Comparison of ENCODE assay signal across 24 cellular contexts in genomic region chr3:158776531-158776930, GRCh38. TPM values are rescaled to one million over a fixed set of nuclear protein-coding genes. Genes with fewer than 3 reads are reported as not detected.
DNase-seq lines count a peak whose midpoint lies in the region; ATAC-seq, FAIRE-seq and TF ChIP-seq lines count a peak whose summit lies in the region.
"Had no signal": no experiment of that assay in that cellular context is flagged by ENCODE, and none has a peak within 500 bp of the region (broad histone marks: within the 10 kb centered on the region; RNA-seq: fewer than 3 reads in every experiment).

No MANE protein-coding gene starts in this region.

- no peaks in the 10 kb centered on the region for H3K9me3 Mint-ChIP-seq in nephron
- H3K9me3 Mint-ChIP-seq: CD8-positive, alpha-beta memory T cell; H9; HFFc6 had no signal

- H2BK120ac ChIP-seq in H1 (replicated peaks; ENCODE audit: low read depth, low read length) = no peak overlapping the region

- H3K4me1 ChIP-seq in left ventricle myocardium inferior = peaks cover 16% of the 10 kb centered on the region
- H3K4me1 ChIP-seq in H1 (replicated peaks in 1 of 4; ENCODE audit: control insufficient read depth in 3 of 4, insufficient read depth in 4 of 4, low read length in 3 of 4) = no peaks in the 10 kb centered on the region
- H3K4me1 ChIP-seq: SJCRH30 had no signal

- H3K14ac ChIP-seq in H1 (ENCODE audit: insufficient read length) = no peak overlapping the region

- no peaks in the 10 kb centered on the region for H3K23me2 ChIP-seq in H1 (ENCODE audit: low read depth, low read length)

- no peak overlapping the region for H3K4me2 ChIP-seq in H1 (ENCODE audit: insufficient read depth in 1 of 2, low read depth in 2 of 2, low read length in 2 of 2)

- H4K91ac ChIP-seq in H1 (replicated peaks; ENCODE audit: insufficient read length, low read length) = no peak overlapping the region

- H3K56ac ChIP-seq in H1 (replicated peaks; ENCODE audit: insufficient read length, low read depth, low read length) = no peak overlapping the region

- H3K79me1 ChIP-seq in H1 (ENCODE audit: low read depth, low read length) = no peaks in the 10 kb centered on the region

- no peak overlapping the region for H3K4me3 Mint-ChIP-seq in nephron
- H3K4me3 Mint-ChIP-seq: CD8-positive, alpha-beta memory T cell; H9; HFFc6 had no signal

- H2BK5ac ChIP-seq in H1 (ENCODE audit: low read depth, low read length) = no peak overlapping the region

- DNase-seq in left ventricle myocardium inferior = no peak
- DNase-seq in Right ventricle myocardium inferior (ENCODE audit: missing footprints) = no peak
- no peak for DNase-seq in H1 (ENCODE audit: low read depth in 1 of 2, low spot score in 2 of 2)
- DNase-seq in GM20000 (ENCODE audit: low spot score) = no peak
- DNase-seq in activated CD4-positive, alpha-beta T cell treated with anti-CD3 and anti-CD28 coated beads, Interleukin-2, amount 50 U/mL, for 48 hours = no peak
- no peak for DNase-seq in stimulated activated CD4-positive, alpha-beta T cell treated with anti-CD3 and anti-CD28 coated beads, Interleukin-15, amount 100 ng/mL, for 24 hours
- DNase-seq in GM12891 (ENCODE audit: insufficient read length, low spot score) = no peak
- DNase-seq: CD8-positive, alpha-beta memory T cell; H9; HFFc6; KG1; NCI-H1105; NCI-H146; NCI-H2029; NCI-H510A treated with DMSO at 0.1 percent for 48 hours; NCI-H748 treated with DMSO at 0.1 percent for 48 hours; Peyer's patch; SJCRH30 had no signal

- TF ChIP-seq CTCF in left ventricle myocardium inferior (IDR thresholded peaks at IDR 0.05; ENCODE audit: borderline replicate concordance) (no peak), H1 (IDR thresholded peaks at IDR 0.05; ENCODE audit: control extremely low read depth in 1 of 3, insufficient read depth in 1 of 3, low read depth in 1 of 3, low read length in 3 of 3) (no peak), nephron (IDR thresholded peaks at IDR 0.05; ENCODE audit: unreplicated experiment in 3 of 3) (no peak), GM20000 (IDR thresholded peaks at IDR 0.05; ENCODE audit: extremely low read depth, missing control alignments) (no peak)

- no peak overlapping the region for H4K5ac ChIP-seq in H1 (ENCODE audit: insufficient read length, low read depth, low read length)

- no peak overlapping the region for H2AK5ac ChIP-seq in H1 (ENCODE audit: low read depth, low read length)

- no peak for TF ChIP-seq RAD21 in H1 (IDR thresholded peaks at IDR 0.05 in 1 of 2, conservative IDR thresholded peaks at IDR 0.05 in 1 of 2; ENCODE audit: low read depth in 2 of 2, low read length in 2 of 2)

- H3K36me3 Mint-ChIP-seq in nephron (ENCODE audit: low read depth) = no peaks in the 10 kb centered on the region

- H3K9me3 ChIP-seq in left ventricle myocardium inferior (replicated peaks) (no peaks in the 10 kb centered on the region), H1 (ENCODE audit: insufficient read depth in 2 of 2, low read depth in 1 of 2, low read length in 1 of 2) (no peaks in the 10 kb centered on the region)
- H3K9me3 ChIP-seq: Peyer's patch, SJCRH30 had no signal

- intact Hi-C loops in left ventricle myocardium inferior (cut with micrococcal nuclease) = loop anchor here (2.0 kb wide), 1 partner anchor 30 kb away; no protein-coding TSS in a partner anchor
- intact Hi-C loops in Right ventricle myocardium inferior (cut with DNase I) = no loop called here

- POLR2A ChIA-PET in H1 (lab: Charles Lee; ENCODE audit: partially characterized antibody) = no interaction called here

- WGBS in H1 (ENCODE audit: extremely low coverage in 1 of 2, insufficient coverage in 1 of 2, insufficient read length in 1 of 2, insufficient replicate concordance in 2 of 2, low coverage in 1 of 2, low lambda C conversion rate in 2 of 2, missing lambda C conversion rate in 1 of 2), 2 experiments = 96% methylated on average over 6 of the region's 7 CpGs; no CpG with 5 or more reads in 1 of the 2 experiments

- H3K4me3 ChIP-seq in left ventricle myocardium inferior (no peak overlapping the region), H1 (ENCODE audit: extremely low read depth in 1 of 4, insufficient read depth in 2 of 4, low read depth in 3 of 4, low read length in 4 of 4) (no peak overlapping the region)
- H3K4me3 ChIP-seq: Peyer's patch, SJCRH30 had no signal

- peak overlapping the region; percentile 32 for H3K27ac ChIP-seq in left ventricle myocardium inferior (replicated peaks)
- no peak overlapping the region for H3K27ac ChIP-seq in H1 (ENCODE audit: low read depth, low read length)
- H3K27ac ChIP-seq: C4-2B, SJCRH30 had no signal

- H3K36me3 ChIP-seq in left ventricle myocardium inferior = no peaks in the 10 kb centered on the region
- no peaks in the 10 kb centered on the region for H3K36me3 ChIP-seq in H1 (ENCODE audit: control insufficient read depth in 2 of 4, insufficient read depth in 4 of 4, low read length in 3 of 4)
- H3K36me3 ChIP-seq: Peyer's patch, SJCRH30 had no signal

- no peak overlapping the region for H3K23ac ChIP-seq in H1 (ENCODE audit: insufficient read length)

- H2BK12ac ChIP-seq in H1 (ENCODE audit: low read depth, low read length) = no peak overlapping the region

- H3K27ac Mint-ChIP-seq in nephron = peak overlapping the region; percentile 10 to 99 (median 98)
- H3K27ac Mint-ChIP-seq: H9, HFFc6 had no signal

- ATAC-seq in Right ventricle myocardium inferior = no peak

- TF ChIP-seq POLR2A in H1 (IDR thresholded peaks at IDR 0.05; ENCODE audit: control extremely low read depth in 1 of 2, low read depth in 2 of 2, low read length in 2 of 2) = no peak
- no peak for TF ChIP-seq POLR2A in GM12891 (IDR thresholded peaks at IDR 0.05; ENCODE audit: low read depth, low read length)

- H3K27me3 ChIP-seq in left ventricle myocardium inferior (ENCODE audit: low read depth) (no peaks in the 10 kb centered on the region), H1 (replicated peaks in 1 of 4; ENCODE audit: control insufficient read depth in 3 of 4, extremely low read depth in 1 of 4, insufficient read depth in 3 of 4, low read length in 3 of 4) (no peaks in the 10 kb centered on the region)
- H3K27me3 ChIP-seq: Peyer's patch, SJCRH30 had no signal

- no peaks in the 10 kb centered on the region for H4K20me1 ChIP-seq in H1 (replicated peaks in 1 of 2; ENCODE audit: control insufficient read depth in 1 of 2, insufficient read depth in 2 of 2, low read length in 2 of 2)

- no peak overlapping the region for H4K8ac ChIP-seq in H1 (ENCODE audit: extremely low read depth, insufficient read depth, low read length)

- H3K4ac ChIP-seq in H1 (replicated peaks; ENCODE audit: insufficient read length, low read depth, low read length) = no peak overlapping the region

- H3K27me3 Mint-ChIP-seq in nephron (ENCODE audit: low read depth) = no peaks in the 10 kb centered on the region

- H2BK15ac ChIP-seq in H1 (ENCODE audit: low read length) = no peak overlapping the region

- no peak for FAIRE-seq in H1 (lab: Jason Lieb, UNC)
- no peak for FAIRE-seq in GM12891 (lab: Jason Lieb, UNC)
- FAIRE-seq: G401.6, GM19239 had no signal

- H2BK20ac ChIP-seq in H1 (ENCODE audit: low read length) = no peak overlapping the region

- CTCF ChIA-PET in H1 (lab: Charles Lee; ENCODE audit: partially characterized antibody) = interaction anchor here (0.5 to 5.5 kb wide), 5 partner anchors 11 to 1172 kb away, joined by 3 to 43 read pairs (median 6); no protein-coding TSS in a partner anchor

- peaks cover 48% of the 10 kb centered on the region for H3K4me1 Mint-ChIP-seq in nephron

- no peak for TF ChIP-seq EP300 in H1 (IDR thresholded peaks at IDR 0.05; ENCODE audit: borderline replicate concordance in 1 of 2, low read depth in 2 of 2, low read length in 2 of 2)

- H3K9ac ChIP-seq in H1 (replicated peaks in 1 of 4; ENCODE audit: extremely low read depth in 1 of 4, low read depth in 3 of 4, low read length in 3 of 4) = no peak overlapping the region

- no peak overlapping the region for H3K18ac ChIP-seq in H1 (ENCODE audit: extremely low read depth, low read length)

- peak overlapping the region; percentile 53; the same call in 1 of the 2 replicates for H2AFZ ChIP-seq in H1 (ENCODE audit: low read length)

- no peaks in the 10 kb centered on the region for H3K79me2 ChIP-seq in H1 (ENCODE audit: control insufficient read depth in 1 of 2, insufficient read depth in 2 of 2, low read length in 2 of 2)

TF ChIP-seq in H1, 55 proteins besides CTCF, POLR2A, EP300 and RAD21 (continues in another document):
- no peak for TF ChIP-seq NANOG (IDR thresholded peaks at IDR 0.05; ENCODE audit: insufficient read depth, low read depth, low read length, poor library complexity, severe bottlenecking)
- TF ChIP-seq EGR1 (IDR thresholded peaks at IDR 0.05; ENCODE audit: borderline replicate concordance, low read depth, low read length) = no peak

TF ChIP-seq in GM12891, 5 proteins besides CTCF, POLR2A, EP300 and RAD21 (continues in another document):
- no peak for TF ChIP-seq PAX5 (IDR thresholded peaks at IDR 0.05; ENCODE audit: insufficient read depth, low read length, severe bottlenecking)
- TF ChIP-seq SPI1 (IDR thresholded peaks at IDR 0.05; ENCODE audit: low read depth, low read length) = no peak
- no peak for TF ChIP-seq POLR2AphosphoS5 (IDR thresholded peaks at IDR 0.05; ENCODE audit: low read depth, low read length)

RNA-seq across cellular contexts. Expression of gene MFSD1, which starts 25.3 kb away (rescaled TPM):
- total RNA-seq in left ventricle myocardium inferior (26.2 TPM), Right ventricle myocardium inferior (32.2 TPM)
- 9.3 and 11.0 TPM in 2 replicates for total RNA-seq in H1 (2021; fragmentation: NEBNext Ultra II Directional; extraction: Animal tissue kit (Norgen Biotek cat#: 25700))
- polyA plus RNA-seq in H1 (2011; rRNA removed) = 7.1 and 11.5 TPM in 2 replicates
- 7.5 TPM for polyA plus RNA-seq in H1 (2011; cell fraction: cytosol; rRNA removed)
- 3.6 TPM for polyA plus RNA-seq in H1 (2011; cell fraction: nucleus; rRNA removed)
- 6.0 to 9.2 TPM (median 7.4 TPM) in 4 replicates for polyA plus RNA-seq in H1 (2012, experiment 1 of 2)
- 1.8 TPM for polyA plus RNA-seq in H1 (2012, experiment 2 of 2)
- polyA plus RNA-seq in H1 (2013, experiment 1 of 2) = 8.2 TPM
- polyA plus RNA-seq in H1 (2013, experiment 2 of 2) = 8.2 TPM
- polyA minus RNA-seq in H1 (2011; rRNA and poly(A)+ RNA removed) = 15.3 and 17.3 TPM in 2 replicates
- polyA minus RNA-seq in H1 (2011; cell fraction: cytosol; rRNA and poly(A)+ RNA removed) = 5.7 TPM
- polyA minus RNA-seq in H1 (2011; cell fraction: nucleus; rRNA and poly(A)+ RNA removed) = 18.6 TPM
- polyA plus RNA-seq in GM12891 (2012; ENCODE audit: low read depth, missing spikeins) = 15.5 TPM

RNA-seq across cellular contexts. Expression of gene RARRES1, which starts 44.3 kb away (rescaled TPM):
- total RNA-seq in left ventricle myocardium inferior = 8.4 TPM
- total RNA-seq in Right ventricle myocardium inferior = 22.3 TPM
- 0.71 TPM in 1 of 2 replicates, not detected in the other for total RNA-seq in H1 (2021; fragmentation: NEBNext Ultra II Directional; extraction: Animal tissue kit (Norgen Biotek cat#: 25700))
- 0.09 and 0.26 TPM in 2 replicates for polyA plus RNA-seq in H1 (2011; rRNA removed)
- 0.10 TPM for polyA plus RNA-seq in H1 (2011; cell fraction: cytosol; rRNA removed)
- 0.20 TPM for polyA plus RNA-seq in H1 (2011; cell fraction: nucleus; rRNA removed)
- polyA plus RNA-seq in H1 (2012, experiment 1 of 2) = 0.20 to 1.3 TPM (median 0.48 TPM) in 3 of 4 replicates, not detected in the other
- not detected for polyA plus RNA-seq in H1 (2012, experiment 2 of 2)
- polyA plus RNA-seq in H1 (2013, experiment 1 of 2) = 0.26 TPM
- polyA plus RNA-seq in H1 (2013, experiment 2 of 2) = 0.15 TPM
- polyA minus RNA-seq in H1 (2011; rRNA and poly(A)+ RNA removed) = not detected in 2 replicates
- polyA minus RNA-seq in H1 (2011; cell fraction: cytosol; rRNA and poly(A)+ RNA removed) = not detected
- polyA minus RNA-seq in H1 (2011; cell fraction: nucleus; rRNA and poly(A)+ RNA removed) = not detected
- not detected for polyA plus RNA-seq in GM12891 (2012; ENCODE audit: low read depth, missing spikeins)
- total RNA-seq: A172; CD8-positive, alpha-beta memory T cell; Daoy; SJCRH30 had no signal
- polyA plus RNA-seq: CD8-positive, alpha-beta memory T cell had no signal
